ENCODE assay signal across 13 cellular contexts in genomic region chr1:224052767-224053166, GRCh38.
DNase-seq lines count a peak whose midpoint lies in the region; FAIRE-seq and TF ChIP-seq lines count a peak whose summit lies in the region.
"Had no signal": no experiment of that assay in that cellular context is flagged by ENCODE, and none has a peak within 500 bp of the region (broad histone marks: within the 10 kb centered on the region; RNA-seq: fewer than 3 reads in every experiment).

No MANE protein-coding gene starts in this region.

- H3K4me1 ChIP-seq in smooth muscle cell (ENCODE audit: low read depth) = no peaks in the 10 kb centered on the region
- H3K4me1 ChIP-seq: psoas muscle had no signal

- H3K4me3 ChIP-seq in foreskin fibroblast (ENCODE audit: low read depth in 1 of 2, low read length in 2 of 2) (no peak overlapping the region), smooth muscle cell (no peak overlapping the region)
- H3K4me3 ChIP-seq: GM12878, psoas muscle, tibial nerve had no signal

- WGBS in smooth muscle cell (ENCODE audit: low lambda C conversion rate) = 74% methylated on average over 3 of the region's 3 CpGs

- H3K4me2 ChIP-seq in smooth muscle cell = no peak overlapping the region

- H3K9ac ChIP-seq in smooth muscle cell (ENCODE audit: low read depth) = no peak overlapping the region

- no peaks in the 10 kb centered on the region for H3K27me3 ChIP-seq in smooth muscle cell (ENCODE audit: low read depth)
- H3K27me3 ChIP-seq: tibial nerve had no signal

- no peak overlapping the region for H2AFZ ChIP-seq in smooth muscle cell (ENCODE audit: low read depth)

- H3K27ac ChIP-seq in smooth muscle cell (ENCODE audit: low read depth) = no peak overlapping the region
- H3K27ac ChIP-seq: psoas muscle, tibial nerve had no signal

- no peak for TF ChIP-seq CTCF in foreskin fibroblast (IDR thresholded peaks at IDR 0.05; ENCODE audit: low read depth, low read length)
- no peak for TF ChIP-seq CTCF in smooth muscle cell (IDR thresholded peaks at IDR 0.05; ENCODE audit: borderline replicate concordance, insufficient read depth, poor library complexity, severe bottlenecking)
- TF ChIP-seq CTCF in GM13976 (IDR thresholded peaks at IDR 0.05; ENCODE audit: borderline replicate concordance, control extremely low read depth, extremely low read depth, insufficient read depth, missing control alignments) = no peak

- no peaks in the 10 kb centered on the region for H3F3A ChIP-seq in smooth muscle cell (ENCODE audit: low read depth)

- H3K36me3 ChIP-seq in smooth muscle cell (ENCODE audit: low read depth) = no peaks in the 10 kb centered on the region
- H3K36me3 ChIP-seq: tibial nerve had no signal

- peak; percentile 43 for DNase-seq in AG08396 (ENCODE audit: low spot score)
- peak; percentile 67 for DNase-seq in HTR-8/SVneo (ENCODE audit: insufficient read length, low spot score)
- peak; percentile 29 for DNase-seq in amniotic epithelial cell (ENCODE audit: low read depth)
- peak; percentile 82 to 88 for DNase-seq in foreskin fibroblast
- DNase-seq in cerebellar nuclear complex (lab: John Stamatoyannopoulos, UW) = no peak
- DNase-seq in SIG-M5 (lab: John Stamatoyannopoulos, UW) = no peak
- DNase-seq in smooth muscle cell (lab: John Stamatoyannopoulos, UW; ENCODE audit: unreplicated experiment) = no peak
- DNase-seq in GM13976 (ENCODE audit: low spot score) = no peak
- DNase-seq: kidney glomerular epithelial cell, NCI-H1105 treated with DMSO at 0.1 percent for 48 hours, psoas muscle had no signal

- H3K79me2 ChIP-seq in smooth muscle cell (ENCODE audit: low read depth) = no peaks in the 10 kb centered on the region

- H4K20me1 ChIP-seq in smooth muscle cell (ENCODE audit: low read depth) = no peaks in the 10 kb centered on the region

- in situ Hi-C loops in GM13976 (cut with MboI; ENCODE audit: low sequenced_read_pairs, unreplicated experiment) = no loop called here

- H3K9me3 ChIP-seq in smooth muscle cell (replicated peaks; ENCODE audit: low read depth) = no peaks in the 10 kb centered on the region
- H3K9me3 ChIP-seq: psoas muscle, tibial nerve had no signal

- FAIRE-seq in HTR-8/SVneo (lab: Jason Lieb, UNC) = no peak
- FAIRE-seq: GM12878 had no signal

Comparison
In these comparisons a context has a peak if more than half of its experiments do, and no peak if none do; other contexts are left out.
1. DNase-seq: peak in AG08396 (single experiment), HTR-8/SVneo (single experiment), amniotic epithelial cell (single experiment) and foreskin fibroblast (2 of 2); none in cerebellar nuclear complex (0 of 2), SIG-M5 (single experiment), smooth muscle cell (single experiment) and GM13976 (single experiment).